Comparison of ENCODE assay signal across 8 cellular contexts in the genomic region with DNA sequence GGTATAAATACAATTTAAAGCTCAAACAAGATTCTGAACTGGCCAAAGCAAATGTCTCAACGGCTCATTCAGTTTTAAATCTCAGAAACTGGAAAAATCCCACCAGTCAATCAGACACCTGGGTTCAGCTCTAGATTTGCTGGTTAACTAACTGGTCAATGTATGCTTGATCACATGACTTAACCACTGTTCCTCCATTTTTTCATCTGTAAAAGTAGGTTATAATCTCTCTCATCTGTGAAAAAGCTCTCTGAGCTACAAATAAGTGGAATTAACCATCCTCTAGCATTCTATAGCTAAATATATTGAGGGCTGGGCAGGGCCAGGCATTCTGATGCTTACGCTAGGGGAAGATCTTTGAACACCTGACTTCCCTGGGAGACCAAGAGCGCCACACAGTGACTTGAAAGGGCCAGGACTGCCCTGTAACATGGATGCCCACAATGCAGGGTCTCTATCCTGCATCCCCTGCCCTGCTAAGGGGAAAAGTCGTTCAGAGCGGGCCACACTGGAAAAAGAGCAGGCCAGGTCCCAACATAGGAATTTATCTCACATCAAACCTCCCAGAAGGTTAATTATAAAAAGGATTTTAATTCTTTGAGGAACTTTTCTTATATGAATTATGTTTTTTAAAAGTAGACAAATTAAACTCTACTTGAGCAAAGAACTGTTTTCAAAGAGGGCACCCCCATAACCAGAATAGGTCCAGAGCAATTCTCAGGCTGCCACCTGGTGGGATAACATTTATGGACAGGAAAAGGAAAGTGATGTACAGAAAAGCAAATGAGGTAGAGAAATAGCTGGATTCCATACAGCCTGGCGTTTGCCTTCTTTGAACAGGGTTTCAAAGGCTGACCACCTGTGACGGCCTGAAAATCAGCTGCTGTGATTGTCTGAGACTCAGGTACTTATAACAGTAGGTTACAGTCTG. TPM values are rescaled to one million over a fixed set of nuclear protein-coding genes. Genes with fewer than 3 reads are reported as not detected.
A peak's percentile ranks its signal among the peaks of the same experiment; 100 is the strongest.
DNase-seq lines count a peak whose midpoint lies in the region; ATAC-seq and TF ChIP-seq lines count a peak whose summit lies in the region.

No MANE protein-coding gene starts in this region.

- no peak overlapping the region for H3K18ac ChIP-seq in neuronal stem cell (ENCODE audit: low read length)

- peaks cover 4% of the 10 kb centered on the region for H3K79me1 ChIP-seq in neuronal stem cell (ENCODE audit: low read depth, low read length)

- peaks cover 0 to 22% (median 0%) of the 10 kb centered on the region in 3 experiments for H3K27me3 ChIP-seq in neuronal stem cell (ENCODE audit: control insufficient read depth in 3 of 3, insufficient read depth in 3 of 3, low read depth in 1 of 3, low read length in 3 of 3)

- no peak overlapping the region for H4K8ac ChIP-seq in neuronal stem cell (ENCODE audit: low read depth, low read length)

- H3K27ac ChIP-seq in HEK293 (ENCODE audit: extremely low read depth, low read depth, low read length) = no peak overlapping the region
- no peak overlapping the region for H3K27ac ChIP-seq in neuronal stem cell (replicated peaks; ENCODE audit: low read length)

- H3K9me3 ChIP-seq in HEK293 (ENCODE audit: control insufficient read depth, insufficient read depth, low read depth, low read length) (no peaks in the 10 kb centered on the region), neuronal stem cell (replicated peaks in 1 of 2; ENCODE audit: control insufficient read depth in 2 of 2, insufficient read depth in 1 of 2, low read depth in 1 of 2, low read length in 2 of 2) (no peaks in the 10 kb centered on the region)

- H3K36me3 ChIP-seq in HEK293 (ENCODE audit: control insufficient read depth in 2 of 2, insufficient read depth in 1 of 2, low read length in 2 of 2) = peaks cover 7 to 12% of the 10 kb centered on the region in 2 experiments; a peak in 2 of 3 replicates
- peaks cover 10 to 31% of the 10 kb centered on the region in 2 donors for H3K36me3 ChIP-seq in neuronal stem cell (replicated peaks in 1 of 2; ENCODE audit: control insufficient read depth in 2 of 2, insufficient read depth in 2 of 2, low read length in 2 of 2)

- no peak overlapping the region for H3K14ac ChIP-seq in neuronal stem cell (ENCODE audit: low read length)

- CTCF ChIA-PET in HEK293 (lab: Yijun Ruan, JAX) = interaction anchor here (0.5 to 3.7 kb wide), 27 partner anchors 10 to 560 kb away, joined by 3 to 22 read pairs (median 3); partner anchors contain the start of gene NT5C3A
- CTCF ChIA-PET in activated CD8-positive, alpha-beta T cell treated with anti-CD3 and anti-CD28 coated beads for 36 hours (lab: Charles Lee) = interaction anchor here (0.6 to 6.6 kb wide), 44 partner anchors 8 to 612 kb away, joined by 3 to 75 read pairs (median 6); partner anchors contain the start of genes BBS9, FKBP9 and NT5C3A

- H2AK5ac ChIP-seq in neuronal stem cell (ENCODE audit: low read depth, low read length) = no peak overlapping the region

- no peak overlapping the region for H4K91ac ChIP-seq in neuronal stem cell (ENCODE audit: low read depth, low read length, poor library complexity)

- TF ChIP-seq CTCF in HEK293 (tag by site-specific recombination; IDR thresholded peaks at IDR 0.05) = no peak
- TF ChIP-seq CTCF in activated CD8-positive, alpha-beta T cell treated with anti-CD3 and anti-CD28 coated beads for 36 hours (IDR thresholded peaks at IDR 0.05) = peak; percentile 70
- TF ChIP-seq CTCF in fibroblast of the aortic adventitia (IDR thresholded peaks at IDR 0.05; ENCODE audit: insufficient read depth, low read length) = peak; percentile 55

- ATAC-seq in activated CD8-positive, alpha-beta T cell treated with anti-CD3 and anti-CD28 coated beads for 36 hours = peak; percentile 38
- no peak for ATAC-seq in HG02973 (IDR thresholded peaks at IDR 0.05; ENCODE audit: unreplicated experiment)

- no peak overlapping the region for H2BK12ac ChIP-seq in neuronal stem cell (ENCODE audit: low read length)

- H2BK5ac ChIP-seq in neuronal stem cell (ENCODE audit: low read length) = no peak overlapping the region

- no peak overlapping the region for H2BK15ac ChIP-seq in neuronal stem cell (ENCODE audit: low read length)

- intact Hi-C loops in activated CD8-positive, alpha-beta T cell treated with anti-CD3 and anti-CD28 coated beads for 36 hours (cut with micrococcal nuclease) = loop anchor here (5.0 kb wide), 3 partner anchors 45 to 260 kb away; partner anchors contain the start of gene NT5C3A

- H3K4me1 ChIP-seq in HEK293 (ENCODE audit: control insufficient read depth, insufficient read depth, low read length) (peaks cover 10% of the 10 kb centered on the region), neuronal stem cell (ENCODE audit: control insufficient read depth in 2 of 2, insufficient read depth in 1 of 2, low read depth in 1 of 2, low read length in 2 of 2) (peaks cover 0 to 5% of the 10 kb centered on the region in 2 donors)

- H3K4me1 Mint-ChIP-seq in activated CD8-positive, alpha-beta T cell treated with anti-CD3 and anti-CD28 coated beads for 36 hours (ENCODE audit: low read depth) = peaks cover 35% of the 10 kb centered on the region

- peak overlapping the region; percentile 25 for H3K27ac Mint-ChIP-seq in activated CD8-positive, alpha-beta T cell treated with anti-CD3 and anti-CD28 coated beads for 36 hours

- H2BK120ac ChIP-seq in neuronal stem cell (ENCODE audit: low read depth, low read length) = no peak overlapping the region

- DNase-seq in activated T-cell treated with anti-CD3 and anti-CD28 coated beads for 1 hour (ENCODE audit: low read depth) (peak; percentile 6), activated T-cell treated with anti-CD3 and anti-CD28 coated beads for 4 hours (no peak), NCI-H146 treated with DMSO at 0.1 percent for 48 hours (lab: John Stamatoyannopoulos, UW; ENCODE audit: unreplicated experiment) (peak; percentile 29), fibroblast of the aortic adventitia (ENCODE audit: low read depth) (peak; percentile 66), neuronal stem cell (ENCODE audit: low spot score) (peak; percentile 38)
- DNase-seq in activated CD8-positive, alpha-beta T cell treated with anti-CD3 and anti-CD28 coated beads for 36 hours = peak; percentile 79

- H3K27me3 Mint-ChIP-seq in activated CD8-positive, alpha-beta T cell treated with anti-CD3 and anti-CD28 coated beads for 36 hours = peaks cover 3% of the 10 kb centered on the region

- peak overlapping the region; percentile 88 for H3K4me3 Mint-ChIP-seq in activated CD8-positive, alpha-beta T cell treated with anti-CD3 and anti-CD28 coated beads for 36 hours

- H3K4me3 ChIP-seq in HEK293 (ENCODE audit: low read depth, low read length) = peak overlapping the region; percentile 93
- peak overlapping the region; percentile 82 for H3K4me3 ChIP-seq in fibroblast of the aortic adventitia (ENCODE audit: low read depth, low read length)
- H3K4me3 ChIP-seq in neuronal stem cell (ENCODE audit: low read length in 2 of 2) = peak overlapping the region in 1 of 2 donors; percentile 92

- H3K4me2 ChIP-seq in neuronal stem cell (ENCODE audit: insufficient read depth, low read length, poor library complexity, severe bottlenecking) = no peak overlapping the region

- no peaks in the 10 kb centered on the region for H3K9me3 Mint-ChIP-seq in activated CD8-positive, alpha-beta T cell treated with anti-CD3 and anti-CD28 coated beads for 36 hours

- H3K23ac ChIP-seq in neuronal stem cell (ENCODE audit: low read depth, low read length, poor library complexity) = no peak overlapping the region

- H3K9ac ChIP-seq in neuronal stem cell (ENCODE audit: low read depth, low read length, poor library complexity) = no peak overlapping the region

- no peak overlapping the region for H3K4ac ChIP-seq in neuronal stem cell (ENCODE audit: low read length)

- WGBS in neuronal stem cell (ENCODE audit: extremely low coverage in 2 of 2, insufficient read length in 2 of 2, insufficient replicate concordance in 1 of 2), 2 donors = no CpG with 5 or more reads among the region's 7 CpGs

- peaks cover 7% of the 10 kb centered on the region for H3K36me3 Mint-ChIP-seq in activated CD8-positive, alpha-beta T cell treated with anti-CD3 and anti-CD28 coated beads for 36 hours (ENCODE audit: low read depth)

- no peak overlapping the region for H2AFZ ChIP-seq in neuronal stem cell (ENCODE audit: low read length)

- POLR2A ChIA-PET in HEK293 (lab: Yijun Ruan, JAX) = interaction anchor here (0.6 to 2.5 kb wide), 3 partner anchors 23 to 218 kb away, joined by 3 to 17 read pairs (median 5); partner anchors contain the start of genes BBS9 and NT5C3A
- POLR2A ChIA-PET in activated CD8-positive, alpha-beta T cell treated with anti-CD3 and anti-CD28 coated beads for 36 hours (lab: Charles Lee) = interaction anchor here (0.9 to 2.2 kb wide), 5 partner anchors 44 to 313 kb away, joined by 3 to 11 read pairs (median 4); partner anchors contain the start of genes KBTBD2 and NT5C3A

TF ChIP-seq in HEK293, 187 proteins besides CTCF, POLR2A, EP300 and RAD21:
- no peak for TF ChIP-seq GFI1B (tag by site-specific recombination; IDR thresholded peaks at IDR 0.05)
- peak; percentile 65 for TF ChIP-seq ZBTB20 (tag by site-specific recombination; IDR thresholded peaks at IDR 0.05)
- peak; percentile 26 for TF ChIP-seq ZNF654 (tag by site-specific recombination; IDR thresholded peaks at IDR 0.05; ENCODE audit: low read depth)

RNA-seq across cellular contexts. Expression of gene RP9, which starts 1.8 kb away (rescaled TPM):
- total RNA-seq in activated CD8-positive, alpha-beta T cell treated with anti-CD3 and anti-CD28 coated beads for 36 hours = 10 to 100 TPM; 14.2 to 15.4 TPM
- total RNA-seq in fibroblast of the aortic adventitia (ENCODE audit: low replicate concordance) = 7.2 and 7.7 TPM in 2 replicates
- 34.9 TPM for polyA plus RNA-seq in neuronal stem cell (2013, experiment 1 of 2)
- polyA plus RNA-seq in neuronal stem cell (2013, experiment 2 of 2) = 34.5 TPM

RNA-seq across cellular contexts. Expression of gene BBS9, which starts 22.0 kb away (rescaled TPM):
- total RNA-seq in activated CD8-positive, alpha-beta T cell treated with anti-CD3 and anti-CD28 coated beads for 36 hours = 1 to 10 TPM; 6.0 to 7.7 TPM
- total RNA-seq in fibroblast of the aortic adventitia (ENCODE audit: low replicate concordance) = 26.8 and 31.1 TPM in 2 replicates
- 28.8 TPM for polyA plus RNA-seq in neuronal stem cell (2013, experiment 1 of 2)
- polyA plus RNA-seq in neuronal stem cell (2013, experiment 2 of 2) = 29.6 TPM

RNA-seq across cellular contexts. Expression of gene NT5C3A, which starts 44.8 kb away (rescaled TPM):
- total RNA-seq in activated CD8-positive, alpha-beta T cell treated with anti-CD3 and anti-CD28 coated beads for 36 hours = 10 to 100 TPM; 34.2 to 37.7 TPM
- 17.1 and 26.8 TPM in 2 replicates for total RNA-seq in fibroblast of the aortic adventitia (ENCODE audit: low replicate concordance)
- polyA plus RNA-seq in neuronal stem cell (2013, experiment 1 of 2) = 34.4 TPM
- 35.9 TPM for polyA plus RNA-seq in neuronal stem cell (2013, experiment 2 of 2)
